Comparison of ENCODE assay signal across 20 cellular contexts in genomic region chr3:182911782-182912111, GRCh38.
A peak's percentile ranks its signal among the peaks of the same experiment; 100 is the strongest.
DNase-seq lines count a peak whose midpoint lies in the region; ATAC-seq and TF ChIP-seq lines count a peak whose summit lies in the region.
"Had no signal": no experiment of that assay in that cellular context is flagged by ENCODE, and none has a peak within 500 bp of the region (broad histone marks: within the 10 kb centered on the region; RNA-seq: fewer than 3 reads in every experiment).

No MANE protein-coding gene starts in this region.

- H3K4me3 Mint-ChIP-seq in CD8-positive, alpha-beta T cell, result no peak overlapping the region
- no peak overlapping the region for H3K4me3 Mint-ChIP-seq in GM23338
- H3K4me3 Mint-ChIP-seq in activated T-helper 17 cell treated with anti-CD3 and anti-CD28 coated beads, Interleukin-2, amount 50 U/mL, for 72 hours, result peak overlapping the region; percentile 0
- H3K4me3 Mint-ChIP-seq in immature natural killer cell, result no peak overlapping the region
- H3K4me3 Mint-ChIP-seq: neural crest cell; T-helper 1 cell treated with Interleukin-12 subunit alpha and Interleukin-12 subunit beta and Interleukin-4 antibody, amounts not matched to agents 30 μg/mL and 1 μg/mL, for 36 hours had no signal

- no peak for TF ChIP-seq CTCF in CD8-positive, alpha-beta T cell (IDR thresholded peaks at IDR 0.05)
- TF ChIP-seq CTCF in GM23338 (conservative IDR thresholded peaks at IDR 0.05; ENCODE audit: low read depth in 2 of 2), result no peak

- ATAC-seq in CD8-positive, alpha-beta T cell, result no peak
- ATAC-seq in GM23338 (peak; percentile 60; the same call in 2 of the 3 replicates), GM18907 (IDR thresholded peaks at IDR 0.05; ENCODE audit: unreplicated experiment) (no peak), HG02759 (IDR thresholded peaks at IDR 0.05; ENCODE audit: unreplicated experiment) (no peak)
- ATAC-seq in activated T-helper 17 cell treated with anti-CD3 and anti-CD28 coated beads, Interleukin-2, amount 50 U/mL, for 72 hours (replicated peaks), result no peak
- ATAC-seq: Panc1, sciatic nerve had no signal

- no peaks in the 10 kb centered on the region for H4K20me1 ChIP-seq in GM23338 (replicated peaks; ENCODE audit: insufficient read depth)

- no peaks in the 10 kb centered on the region for H3K9me2 ChIP-seq in GM23338 (ENCODE audit: insufficient read depth)

- CTCF ChIA-PET in CD8-positive, alpha-beta T cell (lab: Charles Lee), result no interaction called here

- no peaks in the 10 kb centered on the region for H3K27me3 ChIP-seq in CD8-positive, alpha-beta T cell (ENCODE audit: insufficient read depth, low read length)
- no peaks in the 10 kb centered on the region for H3K27me3 ChIP-seq in GM23338 (ENCODE audit: insufficient read depth)
- H3K27me3 ChIP-seq: esophagus squamous epithelium had no signal

- no peaks in the 10 kb centered on the region for H3K27me3 Mint-ChIP-seq in CD8-positive, alpha-beta T cell (ENCODE audit: low read depth)
- H3K27me3 Mint-ChIP-seq in GM23338 (ENCODE audit: insufficient read depth, low read depth, poor library complexity) (no peaks in the 10 kb centered on the region), immature natural killer cell (ENCODE audit: low read depth in 3 of 3) (peaks cover 0 to 3% (median 0%) of the 10 kb centered on the region in 3 donors)
- no peaks in the 10 kb centered on the region for H3K27me3 Mint-ChIP-seq in activated T-helper 17 cell treated with anti-CD3 and anti-CD28 coated beads, Interleukin-2, amount 50 U/mL, for 72 hours

- H3K4me1 ChIP-seq in CD8-positive, alpha-beta T cell (ENCODE audit: insufficient read depth, low read length), result peaks cover 38% of the 10 kb centered on the region
- no peaks in the 10 kb centered on the region for H3K4me1 ChIP-seq in GM23338 (ENCODE audit: insufficient read depth)

- H3K9me3 Mint-ChIP-seq in CD8-positive, alpha-beta T cell, result no peaks in the 10 kb centered on the region
- H3K9me3 Mint-ChIP-seq in GM23338 (no peaks in the 10 kb centered on the region), immature natural killer cell (no peaks in the 10 kb centered on the region)
- H3K9me3 Mint-ChIP-seq in activated T-helper 17 cell treated with anti-CD3 and anti-CD28 coated beads, Interleukin-2, amount 50 U/mL, for 72 hours, result no peaks in the 10 kb centered on the region
- H3K9me3 Mint-ChIP-seq: neural crest cell; T-helper 1 cell treated with Interleukin-12 subunit alpha and Interleukin-12 subunit beta and Interleukin-4 antibody, amounts not matched to agents 30 μg/mL and 1 μg/mL, for 36 hours had no signal

- no peaks in the 10 kb centered on the region for H3K36me3 ChIP-seq in CD8-positive, alpha-beta T cell (ENCODE audit: insufficient read depth, low read length)
- no peaks in the 10 kb centered on the region for H3K36me3 ChIP-seq in GM23338 (ENCODE audit: insufficient read depth)

- DNase-seq in CD8-positive, alpha-beta T cell, result no peak
- DNase-seq in GM23338 (ENCODE audit: low spot score) (no peak), immature natural killer cell (no peak), LoVo (ENCODE audit: low spot score) (no peak), HuH-7.5 (ENCODE audit: low spot score) (no peak)
- DNase-seq: activated CD4-positive, alpha-beta T cell treated with anti-CD3 and anti-CD28 coated beads for 1 hour; activated effector memory CD4-positive, alpha-beta T cell treated with Interleukin-2 at 50 U/mL for 16 hours; esophagus squamous epithelium; GF-D8; KBM-7; NCI-H146; stimulated activated CD4-positive, alpha-beta T cell treated with anti-CD3 and anti-CD28 coated beads, Interleukin-4, amount 100 ng/mL, for 24 hours had no signal

- peaks cover 57% of the 10 kb centered on the region for H3K4me1 Mint-ChIP-seq in CD8-positive, alpha-beta T cell (ENCODE audit: low read depth)
- H3K4me1 Mint-ChIP-seq in GM23338 (peaks cover 7% of the 10 kb centered on the region; the same call in 2 of the 3 replicates), immature natural killer cell (peaks cover 47 to 79% of the 10 kb centered on the region in 2 donors)
- peaks cover 26% of the 10 kb centered on the region for H3K4me1 Mint-ChIP-seq in activated T-helper 17 cell treated with anti-CD3 and anti-CD28 coated beads, Interleukin-2, amount 50 U/mL, for 72 hours

- no peaks in the 10 kb centered on the region for H3K9me3 ChIP-seq in CD8-positive, alpha-beta T cell (ENCODE audit: low read length)
- H3K9me3 ChIP-seq: esophagus squamous epithelium had no signal

- H3K4me2 ChIP-seq in GM23338, result no peak overlapping the region

- H3K4me3 ChIP-seq in CD8-positive, alpha-beta T cell (ENCODE audit: low read depth, low read length), result no peak overlapping the region
- H3K4me3 ChIP-seq in GM23338, result no peak overlapping the region
- H3K4me3 ChIP-seq: esophagus squamous epithelium had no signal

- POLR2A ChIA-PET in CD8-positive, alpha-beta T cell (lab: Charles Lee), result no interaction called here

- no peaks in the 10 kb centered on the region for H3K79me2 ChIP-seq in GM23338 (replicated peaks; ENCODE audit: insufficient read depth)

- H3F3A ChIP-seq in GM23338 (replicated peaks; ENCODE audit: low read depth), result no peaks in the 10 kb centered on the region

- intact Hi-C loops in CD8-positive, alpha-beta T cell (cut with DNase I, micrococcal nuclease), result loop anchor here (1.0 to 10.0 kb wide), 5 partner anchors 8 to 473 kb away; no protein-coding TSS in a partner anchor

- H3K27ac Mint-ChIP-seq in CD8-positive, alpha-beta T cell, result peak overlapping the region; percentile 39
- H3K27ac Mint-ChIP-seq in GM23338 (peak overlapping the region; percentile 11), immature natural killer cell (peak overlapping the region; percentile 20 to 88 (median 73))
- peak overlapping the region; percentile 27 for H3K27ac Mint-ChIP-seq in activated T-helper 17 cell treated with anti-CD3 and anti-CD28 coated beads, Interleukin-2, amount 50 U/mL, for 72 hours
- H3K27ac Mint-ChIP-seq: T-helper 1 cell treated with Interleukin-12 subunit alpha and Interleukin-12 subunit beta and Interleukin-4 antibody, amounts not matched to agents 30 μg/mL and 1 μg/mL, for 36 hours had no signal

- no peak overlapping the region for H2AFZ ChIP-seq in GM23338

- peaks cover 16% of the 10 kb centered on the region for H3K36me3 Mint-ChIP-seq in CD8-positive, alpha-beta T cell
- H3K36me3 Mint-ChIP-seq in GM23338 (ENCODE audit: low read depth), result no peaks in the 10 kb centered on the region
- peaks cover 50% of the 10 kb centered on the region for H3K36me3 Mint-ChIP-seq in activated T-helper 17 cell treated with anti-CD3 and anti-CD28 coated beads, Interleukin-2, amount 50 U/mL, for 72 hours (ENCODE audit: low read depth)
- peaks cover 0 to 8% (median 5%) of the 10 kb centered on the region in 3 donors for H3K36me3 Mint-ChIP-seq in immature natural killer cell

- H3K27ac ChIP-seq in CD8-positive, alpha-beta T cell (ENCODE audit: low read depth, low read length), result no peak overlapping the region
- no peak overlapping the region for H3K27ac ChIP-seq in GM23338 (ENCODE audit: low read depth)
- H3K27ac ChIP-seq: C4-2B, esophagus squamous epithelium had no signal

TF ChIP-seq in GM23338, 12 proteins besides CTCF, POLR2A, EP300 and RAD21 (continues in another document):
- TF ChIP-seq CREB1 (CRISPR knock-in tag; IDR thresholded peaks at IDR 0.05; ENCODE audit: low read depth) (no peak), EZH2phosphoT487 (IDR thresholded peaks at IDR 0.05; ENCODE audit: unreplicated experiment) (no peak), STAT1 (IDR thresholded peaks at IDR 0.05; ENCODE audit: unreplicated experiment) (no peak), ZNF331 (CRISPR knock-in tag; IDR thresholded peaks at IDR 0.05; ENCODE audit: low read depth) (no peak), REST (IDR thresholded peaks at IDR 0.05; ENCODE audit: unreplicated experiment) (no peak), ZNF114 (CRISPR knock-in tag; IDR thresholded peaks at IDR 0.05) (no peak)

Comparison
In these comparisons a context has a peak if more than half of its experiments do, and no peak if none do; other contexts are left out.
1. H3K27ac Mint-ChIP-seq: peak in every context shown above with its lines; median percentile 73 in immature natural killer cell; 39 in CD8-positive, alpha-beta T cell; 27 in activated T-helper 17 cell treated with anti-CD3 and anti-CD28 coated beads, Interleukin-2, amount 50 U/mL, for 72 hours; 11 in GM23338.